ENCODE assay signal across 8 cellular contexts in the genomic region with DNA sequence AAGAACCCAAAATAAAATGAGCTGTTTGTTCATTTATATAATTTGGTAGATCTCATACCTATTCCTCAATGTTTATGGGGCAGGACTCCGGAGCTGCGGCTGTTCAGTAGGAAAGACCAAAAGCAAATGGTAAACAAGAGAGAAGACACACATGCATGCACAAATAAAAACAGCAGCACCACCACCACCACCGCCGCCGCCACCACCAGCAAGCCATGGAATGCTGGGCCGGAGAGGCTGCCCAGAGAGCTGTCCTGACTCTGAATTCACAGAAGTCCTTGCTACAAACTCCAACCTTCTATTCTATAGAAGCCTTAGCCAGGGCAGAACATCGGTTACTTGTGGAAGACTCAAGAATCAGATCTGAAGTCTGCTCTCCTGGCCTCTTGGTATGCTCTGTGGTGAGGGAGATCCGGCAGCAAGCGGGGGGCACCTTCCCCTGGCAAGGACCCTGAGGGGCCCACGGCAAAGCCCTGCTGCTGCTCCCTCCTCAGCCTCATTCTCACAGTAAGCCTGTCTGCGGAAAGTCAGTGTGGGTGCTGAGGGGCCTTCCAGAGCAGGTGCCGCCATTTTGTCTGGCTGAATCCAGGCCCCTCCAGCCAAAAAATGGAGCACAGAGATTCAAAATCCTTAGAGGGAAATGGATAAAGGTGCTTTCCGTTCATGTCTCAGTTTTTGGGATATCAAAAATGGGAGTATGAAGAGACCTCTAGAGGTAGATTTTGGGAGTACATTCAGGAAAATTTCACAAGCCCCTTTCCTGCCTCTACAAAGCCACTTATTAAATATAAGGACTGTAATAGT. TPM values are rescaled to one million over a fixed set of nuclear protein-coding genes. Genes with fewer than 3 reads are reported as not detected.
A peak's percentile ranks its signal among the peaks of the same experiment; 100 is the strongest.
DNase-seq lines count a peak whose midpoint lies in the region; ATAC-seq and TF ChIP-seq lines count a peak whose summit lies in the region.

No MANE protein-coding gene starts in this region.

- no peaks in the 10 kb centered on the region for H3K9me3 Mint-ChIP-seq in activated CD8-positive, alpha-beta memory T cell treated with anti-CD3 and anti-CD28 coated beads, Interleukin-2, amount 10 ng/mL, durations not matched to agents 7 days and 5 days (ENCODE audit: low read depth)
- H3K9me3 Mint-ChIP-seq in neural crest cell = no peaks in the 10 kb centered on the region

- H3K27ac ChIP-seq in mammary epithelial cell (ENCODE audit: insufficient read depth, low read depth, low read length) (no peak overlapping the region), vagina (no peak overlapping the region)

- in situ Hi-C loops in mammary epithelial cell (cut with MboI; ENCODE audit: low sequenced_read_pairs in 2 of 2) = no loop called here

- H3K4me3 Mint-ChIP-seq in activated CD8-positive, alpha-beta memory T cell treated with anti-CD3 and anti-CD28 coated beads, Interleukin-2, amount 10 ng/mL, durations not matched to agents 7 days and 5 days = no peak overlapping the region
- peak overlapping the region; percentile 69 for H3K4me3 Mint-ChIP-seq in neural crest cell

- H3K36me3 Mint-ChIP-seq in activated CD8-positive, alpha-beta memory T cell treated with anti-CD3 and anti-CD28 coated beads, Interleukin-2, amount 10 ng/mL, durations not matched to agents 7 days and 5 days = peaks cover 27% of the 10 kb centered on the region
- H3K36me3 Mint-ChIP-seq in neural crest cell (ENCODE audit: low read depth) = no peaks in the 10 kb centered on the region

- H3K4me1 ChIP-seq in mammary epithelial cell (ENCODE audit: insufficient read depth, low read length) = no peaks in the 10 kb centered on the region
- H3K4me1 ChIP-seq in vagina = no peaks in the 10 kb centered on the region

- H3K27me3 Mint-ChIP-seq in activated CD8-positive, alpha-beta memory T cell treated with anti-CD3 and anti-CD28 coated beads, Interleukin-2, amount 10 ng/mL, durations not matched to agents 7 days and 5 days = no peaks in the 10 kb centered on the region
- H3K27me3 Mint-ChIP-seq in neural crest cell (ENCODE audit: low read depth) = peaks cover 2% of the 10 kb centered on the region

- WGBS in mammary epithelial cell (ENCODE audit: low coverage, missing lambda C conversion rate) = 68% methylated on average over 10 of the region's 13 CpGs

- no peak overlapping the region for H3K9ac ChIP-seq in mammary epithelial cell (ENCODE audit: insufficient read depth, low read length)

- H3K9me3 ChIP-seq in mammary epithelial cell (replicated peaks; ENCODE audit: insufficient read depth, low read length) (no peaks in the 10 kb centered on the region), vagina (no peaks in the 10 kb centered on the region)

- no peaks in the 10 kb centered on the region for H3K79me2 ChIP-seq in mammary epithelial cell (ENCODE audit: insufficient read depth, low read length)

- no peaks in the 10 kb centered on the region for H3K36me3 ChIP-seq in mammary epithelial cell (ENCODE audit: insufficient read depth, low read length)
- H3K36me3 ChIP-seq in vagina = no peaks in the 10 kb centered on the region

- ATAC-seq in activated CD8-positive, alpha-beta memory T cell treated with anti-CD3 and anti-CD28 coated beads, Interleukin-2, amount 10 ng/mL, durations not matched to agents 7 days and 5 days = no peak

- TF ChIP-seq POLR2A in vagina (IDR thresholded peaks at IDR 0.05) = no peak

- no peak overlapping the region for H2AFZ ChIP-seq in mammary epithelial cell (ENCODE audit: low read depth, low read length)

- intact Hi-C loops in mammary epithelial cell (cut with micrococcal nuclease) = loop anchor here (1.0 kb wide), 3 partner anchors 15 to 133 kb away; no protein-coding TSS in a partner anchor
- intact Hi-C loops in vagina (cut with DNase I) = no loop called here

- H3K4me1 Mint-ChIP-seq in activated CD8-positive, alpha-beta memory T cell treated with anti-CD3 and anti-CD28 coated beads, Interleukin-2, amount 10 ng/mL, durations not matched to agents 7 days and 5 days = peaks cover 61% of the 10 kb centered on the region
- peaks cover 13% of the 10 kb centered on the region for H3K4me1 Mint-ChIP-seq in neural crest cell

- no peak overlapping the region for H3K4me3 ChIP-seq in mammary epithelial cell (replicated peaks in 1 of 3; ENCODE audit: insufficient read depth in 1 of 3, low read depth in 2 of 3, low read length in 3 of 3)
- H3K4me3 ChIP-seq in vagina = no peak overlapping the region

- no peak overlapping the region for H3K4me2 ChIP-seq in mammary epithelial cell (ENCODE audit: insufficient read depth, low read depth, low read length)

- TF ChIP-seq CTCF in mammary epithelial cell (conservative IDR thresholded peaks at IDR 0.05 in 1 of 2, IDR thresholded peaks at IDR 0.05 in 1 of 2; ENCODE audit: extremely low read depth in 1 of 2, insufficient read depth in 1 of 2, low read depth in 1 of 2, low read length in 2 of 2) (peak; percentile 62 to 70), neural crest cell (conservative IDR thresholded peaks at IDR 0.05) (peak; percentile 65), GM20000 (IDR thresholded peaks at IDR 0.05; ENCODE audit: extremely low read depth, missing control alignments) (no peak), vagina (IDR thresholded peaks at IDR 0.05) (peak in 1 of 3 experiments; percentile 33)

- BruUV-seq in mammary epithelial cell (replicated peaks; lab: Mats Ljungman, UMichigan) = no TSS peak

- peak overlapping the region; percentile 92 for H3K27ac Mint-ChIP-seq in activated CD8-positive, alpha-beta memory T cell treated with anti-CD3 and anti-CD28 coated beads, Interleukin-2, amount 10 ng/mL, durations not matched to agents 7 days and 5 days
- H3K27ac Mint-ChIP-seq in neural crest cell (ENCODE audit: unreplicated experiment) = no peak overlapping the region

- H3K27me3 ChIP-seq in mammary epithelial cell (ENCODE audit: insufficient read depth, low read length) (no peaks in the 10 kb centered on the region), vagina (no peaks in the 10 kb centered on the region)

- dilution Hi-C loops in mammary epithelial cell (cut with HindIII; ENCODE audit: low sequenced_read_pairs) = no loop called here

- CTCF ChIA-PET in activated CD8-positive, alpha-beta memory T cell treated with anti-CD3 and anti-CD28 coated beads, Interleukin-2, amount 10 ng/mL, durations not matched to agents 7 days and 5 days (lab: Charles Lee) = interaction anchor here (0.9 to 2.7 kb wide), 2 partner anchors 24 to 132 kb away, joined by 3 to 12 read pairs; no protein-coding TSS in a partner anchor
- CTCF ChIA-PET in mammary epithelial cell (lab: Charles Lee; ENCODE audit: low non-redundant PET) = no interaction called here

- DNase-seq in activated CD8-positive, alpha-beta memory T cell treated with anti-CD3 and anti-CD28 coated beads, Interleukin-2, amount 10 ng/mL, durations not matched to agents 7 days and 5 days = no peak
- no peak for DNase-seq in activated CD8-positive, alpha-beta memory T cell treated with anti-CD3 and anti-CD28 coated beads, Interleukin-2, amount 50 U/mL, for 48 hours
- DNase-seq in NCI-H2196 (lab: John Stamatoyannopoulos, UW; ENCODE audit: unreplicated experiment) = peak; percentile 73
- peak; percentile 11 for DNase-seq in mammary epithelial cell
- no peak for DNase-seq in neural crest cell (ENCODE audit: low read depth, low spot score)
- DNase-seq in GM20000 (ENCODE audit: low spot score) = no peak
- no peak for DNase-seq in vagina (ENCODE audit: extremely low spot score in 2 of 2)
- DNase-seq in central memory CD4-positive, alpha-beta T cell = no peak

- no peaks in the 10 kb centered on the region for H4K20me1 ChIP-seq in mammary epithelial cell (ENCODE audit: insufficient read depth, low read length)

RNA-seq across cellular contexts. Expression of gene FOXJ1, which starts 6.4 kb away (rescaled TPM):
- total RNA-seq in activated CD8-positive, alpha-beta memory T cell treated with anti-CD3 and anti-CD28 coated beads, Interleukin-2, amount 10 ng/mL, durations not matched to agents 7 days and 5 days = under 1 TPM in 1 of 2 experiments, not detected in 1; 0.55 TPM
- total RNA-seq in mammary epithelial cell (not detected), neural crest cell (4.3 and 4.5 TPM in 2 replicates), vagina (not detected)
- polyA plus RNA-seq in mammary epithelial cell = not detected
- polyA minus RNA-seq in mammary epithelial cell = not detected

RNA-seq across cellular contexts. Expression of gene EXOC7, which starts 43.8 kb away (rescaled TPM):
- 100 to 1,000 TPM; 132 to 137 TPM for total RNA-seq in activated CD8-positive, alpha-beta memory T cell treated with anti-CD3 and anti-CD28 coated beads, Interleukin-2, amount 10 ng/mL, durations not matched to agents 7 days and 5 days
- 100 to 1,000 TPM; 102 to 111 TPM for total RNA-seq in mammary epithelial cell
- 55.8 TPM for polyA plus RNA-seq in mammary epithelial cell
- polyA minus RNA-seq in mammary epithelial cell = 98.8 TPM
- 195 and 205 TPM in 2 replicates for total RNA-seq in neural crest cell
- 79.8 TPM for total RNA-seq in vagina

Comparison
In these comparisons a context has a peak if more than half of its experiments do, and no peak if none do; other contexts are left out.
1. DNase-seq: peak in NCI-H2196 (single experiment) and mammary epithelial cell (single experiment); none in activated CD8-positive, alpha-beta memory T cell treated with anti-CD3 and anti-CD28 coated beads, Interleukin-2, amount 10 ng/mL, durations not matched to agents 7 days and 5 days (single experiment), activated CD8-positive, alpha-beta memory T cell treated with anti-CD3 and anti-CD28 coated beads, Interleukin-2, amount 50 U/mL, for 48 hours (single experiment), neural crest cell (single experiment), GM20000 (single experiment), vagina (0 of 2) and central memory CD4-positive, alpha-beta T cell (single experiment).